Comparison of ENCODE assay signal across 8 cellular contexts in genomic region chr1:89552481-89553194, GRCh38. TPM values are rescaled to one million over a fixed set of nuclear protein-coding genes. Genes with fewer than 3 reads are reported as not detected.
DNase-seq lines count a peak whose midpoint lies in the region; ATAC-seq, FAIRE-seq and TF ChIP-seq lines count a peak whose summit lies in the region.

No MANE protein-coding gene starts in this region.

- no peak overlapping the region for H3K27ac ChIP-seq in CD4-positive, CD25-positive, alpha-beta regulatory T cell (ENCODE audit: insufficient read depth, low read length, poor library complexity, severe bottlenecking)
- peak overlapping the region; percentile 38 for H3K27ac ChIP-seq in OCI-LY3 (ENCODE audit: low read length)
- peak overlapping the region; percentile 60 to 78 for H3K27ac ChIP-seq in small intestine (ENCODE audit: low read depth in 1 of 2, low read length in 1 of 2)

- peaks cover 2% of the 10 kb centered on the region; the same call in 1 of the 2 replicates for H3K79me2 ChIP-seq in OCI-LY3 (ENCODE audit: low read length)

- TF ChIP-seq CTCF in OCI-LY3 (IDR thresholded peaks at IDR 0.05; ENCODE audit: low read depth, low read length) (no peak), epithelial cell of proximal tubule (conservative IDR thresholded peaks at IDR 0.05; ENCODE audit: low read depth, low read length) (no peak)

- H3K27ac Mint-ChIP-seq in CD4-positive, CD25-positive, alpha-beta regulatory T cell: peak overlapping the region; percentile 20 to 83 (median 40)

- no peaks in the 10 kb centered on the region for H3K27me3 ChIP-seq in CD4-positive, CD25-positive, alpha-beta regulatory T cell (ENCODE audit: control insufficient read depth, insufficient read depth, low read length)
- H3K27me3 ChIP-seq in OCI-LY3 (ENCODE audit: low read depth, low read length): no peaks in the 10 kb centered on the region
- no peaks in the 10 kb centered on the region for H3K27me3 ChIP-seq in small intestine (ENCODE audit: control insufficient read depth in 2 of 2, insufficient read depth in 2 of 2, low read length in 2 of 2)

- H3K9ac ChIP-seq in OCI-LY3 (ENCODE audit: low read length): peak overlapping the region; percentile 5; the same call in 1 of the 2 replicates

- peak; percentile 81 for FAIRE-seq in small intestine (lab: Jason Lieb, UNC)

- WGBS in small intestine, 3 donors: 8 to 17% (median 13%) methylated on average over 2 of the region's 2 CpGs

- DNase-seq in CD4-positive, CD25-positive, alpha-beta regulatory T cell: peak in 2 of 3 donors; percentile 2 to 24
- peak; percentile 19 for DNase-seq in epithelial cell of proximal tubule (ENCODE audit: low read depth)
- peak; percentile 60 for DNase-seq in small intestine
- no peak for DNase-seq in SW480 (ENCODE audit: low spot score)
- no peak for DNase-seq in hepatic stellate cell (ENCODE audit: low spot score)

- H2AFZ ChIP-seq in OCI-LY3 (ENCODE audit: low read depth, low read length): no peak overlapping the region

- H3K27me3 Mint-ChIP-seq in CD4-positive, CD25-positive, alpha-beta regulatory T cell: no peaks in the 10 kb centered on the region

- peaks cover 7% of the 10 kb centered on the region for H3K36me3 ChIP-seq in CD4-positive, CD25-positive, alpha-beta regulatory T cell (ENCODE audit: control insufficient read depth, insufficient read depth, low read length)
- no peaks in the 10 kb centered on the region for H3K36me3 ChIP-seq in OCI-LY3 (replicated peaks; ENCODE audit: low read depth, low read length)
- H3K36me3 ChIP-seq in small intestine (ENCODE audit: control insufficient read depth in 2 of 2, insufficient read depth in 2 of 2, low read length in 2 of 2): peaks cover 0 to 1% of the 10 kb centered on the region in 2 donors

- ATAC-seq in CD4-positive, CD25-positive, alpha-beta regulatory T cell (ENCODE audit: low read depth in 2 of 2): peak in 1 of 2 donors; percentile 46
- ATAC-seq in GM19324 (IDR thresholded peaks at IDR 0.05; ENCODE audit: low FRiP score, unreplicated experiment) (peak; percentile 81), HG03342 (IDR thresholded peaks at IDR 0.05; ENCODE audit: unreplicated experiment) (peak; percentile 80)

- peak overlapping the region in 3 of 4 donors; percentile 24 to 71 (median 44) for H3K4me3 Mint-ChIP-seq in CD4-positive, CD25-positive, alpha-beta regulatory T cell

- H3K9me3 Mint-ChIP-seq in CD4-positive, CD25-positive, alpha-beta regulatory T cell: no peaks in the 10 kb centered on the region

- H3K4me2 ChIP-seq in OCI-LY3 (ENCODE audit: low read length): peak overlapping the region; percentile 55

- H3K4me3 ChIP-seq in CD4-positive, CD25-positive, alpha-beta regulatory T cell (ENCODE audit: low read depth, low read length): peak overlapping the region; percentile 59
- H3K4me3 ChIP-seq in OCI-LY3 (ENCODE audit: low read length) (peak overlapping the region; percentile 32), epithelial cell of proximal tubule (ENCODE audit: low read depth, low read length) (no peak overlapping the region), small intestine (ENCODE audit: low read depth in 1 of 2, low read length in 2 of 2) (no peak overlapping the region)

- peaks cover 50% of the 10 kb centered on the region for H3K36me3 Mint-ChIP-seq in CD4-positive, CD25-positive, alpha-beta regulatory T cell

- peaks cover 8% of the 10 kb centered on the region for H3K4me1 ChIP-seq in CD4-positive, CD25-positive, alpha-beta regulatory T cell (ENCODE audit: control insufficient read depth, insufficient read depth, low read length, poor library complexity, severe bottlenecking)
- H3K4me1 ChIP-seq in OCI-LY3 (ENCODE audit: low read length) (peaks cover 33% of the 10 kb centered on the region), small intestine (ENCODE audit: control insufficient read depth in 2 of 2, insufficient read depth in 1 of 2, low read depth in 1 of 2, low read length in 1 of 2) (peaks cover 5 to 8% of the 10 kb centered on the region in 2 donors)

- no peaks in the 10 kb centered on the region for H4K20me1 ChIP-seq in OCI-LY3 (ENCODE audit: insufficient read depth, low read length)

- peaks cover 40 to 76% (median 51%) of the 10 kb centered on the region in 4 donors for H3K4me1 Mint-ChIP-seq in CD4-positive, CD25-positive, alpha-beta regulatory T cell

- no peaks in the 10 kb centered on the region for H3K9me3 ChIP-seq in CD4-positive, CD25-positive, alpha-beta regulatory T cell (ENCODE audit: control insufficient read depth in 2 of 2, low read length in 2 of 2)
- H3K9me3 ChIP-seq in OCI-LY3 (ENCODE audit: insufficient read depth, low read length) (no peaks in the 10 kb centered on the region), small intestine (ENCODE audit: control insufficient read depth, low read depth) (no peaks in the 10 kb centered on the region)

RNA-seq across cellular contexts. Expression of gene LRRC8B, which starts 28.0 kb away (rescaled TPM):
- 20.4 TPM for total RNA-seq in CD4-positive, CD25-positive, alpha-beta regulatory T cell
- polyA plus RNA-seq in CD4-positive, CD25-positive, alpha-beta regulatory T cell: 10 to 100 TPM in 3 of 4 donors, 1 to 10 TPM in 1; 8.9 to 19.6 (median 17.7) TPM
- 5.0 and 12.2 TPM in 2 replicates for total RNA-seq in epithelial cell of proximal tubule
- 1 to 10 TPM; 1.6 to 5.7 (median 2.7) TPM for polyA plus RNA-seq in small intestine

Comparison
In these comparisons a context has a peak if more than half of its experiments do, and no peak if none do; other contexts are left out.
1. DNase-seq: peak in CD4-positive, CD25-positive, alpha-beta regulatory T cell (2 of 3), epithelial cell of proximal tubule (single experiment) and small intestine (single experiment); none in SW480 (single experiment) and hepatic stellate cell (single experiment).
2. H3K4me3 ChIP-seq: peak in CD4-positive, CD25-positive, alpha-beta regulatory T cell (single experiment) and OCI-LY3 (single experiment); none in epithelial cell of proximal tubule (single experiment) and small intestine (0 of 2).